Comparison of ENCODE assay signal across 9 cellular contexts in genomic region chr20:63651942-63652191, GRCh38. TPM values are rescaled to one million over a fixed set of nuclear protein-coding genes. Genes with fewer than 3 reads are reported as not detected.
DNase-seq lines count a peak whose midpoint lies in the region; ATAC-seq and TF ChIP-seq lines count a peak whose summit lies in the region.
"Had no signal": no experiment of that assay in that cellular context is flagged by ENCODE, and none has a peak within 500 bp of the region (broad histone marks: within the 10 kb centered on the region; RNA-seq: fewer than 3 reads in every experiment).

No MANE protein-coding gene starts in this region.

- no peaks in the 10 kb centered on the region for H3K27me3 Mint-ChIP-seq in T-helper 17 cell

- TF ChIP-seq CTCF in esophagus squamous epithelium (IDR thresholded peaks at IDR 0.05) (no peak), prostate gland (IDR thresholded peaks at IDR 0.05) (no peak), foreskin keratinocyte (conservative IDR thresholded peaks at IDR 0.05) (no peak)

- H3K4me1 ChIP-seq in esophagus squamous epithelium (peaks cover 18 to 39% (median 25%) of the 10 kb centered on the region in 3 donors), prostate gland (replicated peaks) (peaks cover 3% of the 10 kb centered on the region), foreskin keratinocyte (no peaks in the 10 kb centered on the region)

- intact Hi-C loops in esophagus squamous epithelium (cut with DNase I) (no loop called here), prostate gland (cut with DNase I) (no loop called here)

- ATAC-seq in T-helper 17 cell (peak; percentile 47), foreskin keratinocyte (no peak)

- H3K4me3 Mint-ChIP-seq in T-helper 17 cell = peak overlapping the region; percentile 92

- H3K27me3 ChIP-seq in esophagus squamous epithelium (peaks cover 0 to 13% (median 0%) of the 10 kb centered on the region in 4 donors), prostate gland (replicated peaks; ENCODE audit: insufficient read depth) (no peaks in the 10 kb centered on the region), foreskin keratinocyte (peaks cover 41% of the 10 kb centered on the region)

- DNase-seq in Daoy (ENCODE audit: low read depth) (peak; percentile 36), T-helper 17 cell (no peak), esophagus squamous epithelium (lab: John Stamatoyannopoulos, UW) (no peak), prostate gland (ENCODE audit: low spot score) (no peak), MV-4-11 (lab: John Stamatoyannopoulos, UW) (no peak), D341Med (ENCODE audit: low spot score) (no peak), SHP77 (lab: John Stamatoyannopoulos, UW) (no peak), foreskin keratinocyte (no peak)
- DNase-seq: NK-92 treated with Interleukin-12 subunit alpha and Interleukin-12 subunit beta, amount 100 ng/mL, for 24 hours had no signal

- H3K9me3 ChIP-seq in T-helper 17 cell (ENCODE audit: control insufficient read depth, low read length, poor library complexity, severe bottlenecking) = no peaks in the 10 kb centered on the region
- H3K9me3 ChIP-seq in esophagus squamous epithelium = no peaks in the 10 kb centered on the region
- H3K9me3 ChIP-seq in prostate gland = no peaks in the 10 kb centered on the region

- TF ChIP-seq POLR2A in esophagus squamous epithelium (IDR thresholded peaks at IDR 0.05) (no peak), prostate gland (IDR thresholded peaks at IDR 0.05) (no peak)

- peak overlapping the region; percentile 83 for H3K27ac Mint-ChIP-seq in T-helper 17 cell

- H3K27ac ChIP-seq in esophagus squamous epithelium (peak overlapping the region in 2 of 4 donors; percentile 9 to 52), prostate gland (no peak overlapping the region), foreskin keratinocyte (no peak overlapping the region)

- H3K36me3 ChIP-seq in esophagus squamous epithelium (no peaks in the 10 kb centered on the region), prostate gland (no peaks in the 10 kb centered on the region)

- H3K4me1 Mint-ChIP-seq in T-helper 17 cell = peaks cover 20% of the 10 kb centered on the region

- WGBS in esophagus squamous epithelium, 2 donors = 3 to 20% methylated on average over 1 to 4 of the region's 11 CpGs
- WGBS in prostate gland = 17% methylated on average over 11 of the region's 11 CpGs

- no peaks in the 10 kb centered on the region for H3K36me3 Mint-ChIP-seq in T-helper 17 cell (ENCODE audit: low read depth)

- H3K4me3 ChIP-seq in esophagus squamous epithelium = peak overlapping the region; percentile 35 to 78 (median 50)
- peak overlapping the region; percentile 45 to 57 for H3K4me3 ChIP-seq in prostate gland

RNA-seq across cellular contexts. Expression of gene STMN3, which starts 1.4 kb away (rescaled TPM):
- total RNA-seq in Daoy (2014; rRNA removed; shearing (Covaris generic)) = 18.5 and 23.3 TPM in 2 replicates
- total RNA-seq in T-helper 17 cell = 10 to 100 TPM; 51.0 to 67.4 TPM
- 1 to 10 TPM; 1.9 to 8.4 (median 4.5) TPM for total RNA-seq in esophagus squamous epithelium
- 10 to 100 TPM; 21.2 to 24.5 TPM for total RNA-seq in prostate gland
- 2.0 and 9.6 TPM in 2 replicates for total RNA-seq in foreskin keratinocyte
- 2.4 and 11.2 TPM in 2 replicates for polyA plus RNA-seq in foreskin keratinocyte

RNA-seq across cellular contexts. Expression of gene RTEL1, which starts 6.2 kb away (rescaled TPM):
- total RNA-seq in Daoy (2014; rRNA removed; shearing (Covaris generic)) = 11.4 and 26.0 TPM in 2 replicates
- 10 to 100 TPM; 30.7 to 35.0 TPM for total RNA-seq in T-helper 17 cell
- 10 to 100 TPM in 2 of 4 donors, 1 to 10 TPM in 2; 6.4 to 22.7 (median 12.8) TPM for total RNA-seq in esophagus squamous epithelium
- total RNA-seq in prostate gland = 10 to 100 TPM; 21.8 to 42.6 TPM
- total RNA-seq in foreskin keratinocyte = 17.6 and 20.7 TPM in 2 replicates
- 14.2 and 15.5 TPM in 2 replicates for polyA plus RNA-seq in foreskin keratinocyte

RNA-seq across cellular contexts. Expression of gene GMEB2, which starts 25.0 kb away (rescaled TPM):
- 6.2 and 7.6 TPM in 2 replicates for total RNA-seq in Daoy (2014; rRNA removed; shearing (Covaris generic))
- total RNA-seq in T-helper 17 cell (10 to 100 TPM; 17.3 to 21.0 TPM), esophagus squamous epithelium (10 to 100 TPM in 3 of 4 donors, 1 to 10 TPM in 1; 7.2 to 12.0 (median 11.0) TPM), prostate gland (10 to 100 TPM; 18.4 to 27.9 TPM), foreskin keratinocyte (10.3 and 11.2 TPM in 2 replicates)
- polyA plus RNA-seq in foreskin keratinocyte = 6.9 and 7.2 TPM in 2 replicates

RNA-seq across cellular contexts. Expression of gene TNFRSF6B, which starts 44.6 kb away (rescaled TPM):
- total RNA-seq in Daoy (2014; rRNA removed; shearing (Covaris generic)) = 12.6 and 14.7 TPM in 2 replicates
- not detected for total RNA-seq in T-helper 17 cell
- 10 to 100 TPM in 3 of 4 donors, 1 to 10 TPM in 1; 2.5 to 15.2 (median 10.6) TPM for total RNA-seq in esophagus squamous epithelium
- 10 to 100 TPM in 1 of 2 donors, 1 to 10 TPM in 1; 6.7 to 12.2 TPM for total RNA-seq in prostate gland
- 189 and 224 TPM in 2 replicates for total RNA-seq in foreskin keratinocyte
- polyA plus RNA-seq in foreskin keratinocyte = 245 and 287 TPM in 2 replicates

RNA-seq across cellular contexts. Expression of gene ARFRP1, which starts 55.9 kb away (rescaled TPM):
- total RNA-seq in Daoy (2014; rRNA removed; shearing (Covaris generic)) = 25.1 and 28.2 TPM in 2 replicates
- total RNA-seq in T-helper 17 cell = 10 to 100 TPM; 44.0 to 53.2 TPM
- 10 to 100 TPM; 30.4 to 45.5 (median 37.0) TPM for total RNA-seq in esophagus squamous epithelium
- total RNA-seq in prostate gland = 10 to 100 TPM; 36.8 to 50.8 TPM
- total RNA-seq in foreskin keratinocyte = 32.3 and 39.2 TPM in 2 replicates
- polyA plus RNA-seq in foreskin keratinocyte = 43.5 and 49.0 TPM in 2 replicates
